ENCODE assay signal across 1 cellular context in genomic region chr4:165748321-165748720, GRCh38.
TF ChIP-seq lines count a peak whose summit lies in the region.

No MANE protein-coding gene starts in this region.

TF ChIP-seq in H1, 55 proteins besides CTCF, POLR2A, EP300 and RAD21 (continued from another document):
- no peak for TF ChIP-seq CHD7 (IDR thresholded peaks at IDR 0.05; ENCODE audit: insufficient replicate concordance, low read length)
- TF ChIP-seq KDM4A (IDR thresholded peaks at IDR 0.05; ENCODE audit: low read depth, low read length, severe bottlenecking): no peak
- no peak for TF ChIP-seq SP2 (IDR thresholded peaks at IDR 0.05; ENCODE audit: low read length)
- no peak for TF ChIP-seq TEAD4 (IDR thresholded peaks at IDR 0.05; ENCODE audit: low read depth, low read length)
- no peak for TF ChIP-seq CREB1 (IDR thresholded peaks at IDR 0.05)
- TF ChIP-seq SP1 (IDR thresholded peaks at IDR 0.05; ENCODE audit: low read depth, low read length): no peak
- no peak for TF ChIP-seq GTF2F1 (IDR thresholded peaks at IDR 0.05; ENCODE audit: borderline replicate concordance, low read depth, low read length)
- TF ChIP-seq MAX (IDR thresholded peaks at IDR 0.05): no peak
- no peak for TF ChIP-seq HDAC2 (IDR thresholded peaks at IDR 0.05; ENCODE audit: borderline replicate concordance in 1 of 2, low read depth in 2 of 2, low read length in 2 of 2)
- no peak for TF ChIP-seq RXRA (IDR thresholded peaks at IDR 0.05; ENCODE audit: insufficient read depth, low read depth, low read length)
- no peak for TF ChIP-seq CHD1 (IDR thresholded peaks at IDR 0.05; ENCODE audit: low read depth, low read length)
